ENCODE assay signal across 8 cellular contexts in genomic region chr19:18173572-18174294, GRCh38. TPM values are rescaled to one million over a fixed set of nuclear protein-coding genes. Genes with fewer than 3 reads are reported as not detected.
DNase-seq lines count a peak whose midpoint lies in the region; ATAC-seq and TF ChIP-seq lines count a peak whose summit lies in the region.

IFI30 (plus strand) TSS chr19:18173813; CDS start chr19:18173842, 29 bp downstream.

- no peaks in the 10 kb centered on the region for H3K9me3 Mint-ChIP-seq in activated CD8-positive, alpha-beta memory T cell treated with anti-CD3 and anti-CD28 coated beads, Interleukin-2, amount 10 ng/mL, durations not matched to agents 7 days and 5 days (ENCODE audit: low read depth)
- no peaks in the 10 kb centered on the region for H3K9me3 Mint-ChIP-seq in naive B cell

- peaks cover 22% of the 10 kb centered on the region for H3K4me1 Mint-ChIP-seq in activated CD8-positive, alpha-beta memory T cell treated with anti-CD3 and anti-CD28 coated beads, Interleukin-2, amount 10 ng/mL, durations not matched to agents 7 days and 5 days
- peaks cover 55 to 87% (median 84%) of the 10 kb centered on the region in 3 donors for H3K4me1 Mint-ChIP-seq in naive B cell

- ATAC-seq in GM18499 (IDR thresholded peaks at IDR 0.05; ENCODE audit: insufficient read depth, unreplicated experiment), result peak; percentile 31
- ATAC-seq in HG02973 (IDR thresholded peaks at IDR 0.05; ENCODE audit: unreplicated experiment), result peak; percentile 36
- peak; percentile 88 for ATAC-seq in activated CD8-positive, alpha-beta memory T cell treated with anti-CD3 and anti-CD28 coated beads, Interleukin-2, amount 10 ng/mL, durations not matched to agents 7 days and 5 days
- ATAC-seq in esophagus mucosa, result peak; percentile 65
- peak; percentile 53 to 62 for ATAC-seq in naive B cell (ENCODE audit: low read depth in 2 of 2)

- H3K4me1 ChIP-seq in A673 (ENCODE audit: insufficient read depth, low read length, poor library complexity, severe bottlenecking) (no peaks in the 10 kb centered on the region), tibial nerve (peaks cover 0 to 17% (median 3%) of the 10 kb centered on the region in 4 donors)

- peak; percentile 48 for DNase-seq in A673 (ENCODE audit: low spot score)
- DNase-seq in NCI-H510A treated with DMSO at 0.1 percent for 48 hours (lab: John Stamatoyannopoulos, UW), result peak; percentile 79
- DNase-seq in activated CD8-positive, alpha-beta memory T cell treated with anti-CD3 and anti-CD28 coated beads, Interleukin-2, amount 10 ng/mL, durations not matched to agents 7 days and 5 days, result peak; percentile 77
- peak; percentile 89 for DNase-seq in naive B cell
- DNase-seq in tibial nerve (ENCODE audit: low spot score in 2 of 2), result peak; percentile 61 to 66

- no peaks in the 10 kb centered on the region for H3K27me3 ChIP-seq in A673 (replicated peaks; ENCODE audit: insufficient read depth, low read depth, low read length, poor library complexity)
- no peaks in the 10 kb centered on the region for H3K27me3 ChIP-seq in tibial nerve

- peak in 1 of 2 donors; percentile 58 for TF ChIP-seq EP300 in tibial nerve (IDR thresholded peaks at IDR 0.05)

- WGBS in tibial nerve, 2 donors, result 0 to 1% methylated on average over 15 to 21 of the region's 47 CpGs

- H3K4me3 ChIP-seq in A673 (ENCODE audit: low read depth, low read length, poor library complexity, severe bottlenecking) (peak within 1 kb of the TSS; percentile 53), tibial nerve (peak within 1 kb of the TSS; percentile 46 to 81 (median 69))

- TF ChIP-seq POLR2A in tibial nerve (IDR thresholded peaks at IDR 0.05), result peak; percentile 43 to 51

- CTCF ChIA-PET in A673 (lab: Charles Lee), result no interaction called here
- CTCF ChIA-PET in activated CD8-positive, alpha-beta memory T cell treated with anti-CD3 and anti-CD28 coated beads, Interleukin-2, amount 10 ng/mL, durations not matched to agents 7 days and 5 days (lab: Charles Lee), result interaction anchor here (0.9 to 2.4 kb wide), 8 partner anchors 9 to 78 kb away, joined by 3 to 12 read pairs (median 4); partner anchors contain the start of gene MPV17L2

- peak within 1 kb of the TSS; percentile 83 for H3K4me3 Mint-ChIP-seq in activated CD8-positive, alpha-beta memory T cell treated with anti-CD3 and anti-CD28 coated beads, Interleukin-2, amount 10 ng/mL, durations not matched to agents 7 days and 5 days
- H3K4me3 Mint-ChIP-seq in naive B cell, result peak within 1 kb of the TSS; percentile 93 to 99 (median 96)

- H3K27me3 Mint-ChIP-seq in activated CD8-positive, alpha-beta memory T cell treated with anti-CD3 and anti-CD28 coated beads, Interleukin-2, amount 10 ng/mL, durations not matched to agents 7 days and 5 days, result no peaks in the 10 kb centered on the region
- H3K27me3 Mint-ChIP-seq in naive B cell, result no peaks in the 10 kb centered on the region

- H3K27ac Mint-ChIP-seq in activated CD8-positive, alpha-beta memory T cell treated with anti-CD3 and anti-CD28 coated beads, Interleukin-2, amount 10 ng/mL, durations not matched to agents 7 days and 5 days, result peak within 1 kb of the TSS; percentile 84
- H3K27ac Mint-ChIP-seq in naive B cell, result peak within 1 kb of the TSS; percentile 99 to 100 (median 99)

- intact Hi-C loops in A673 (cut with micrococcal nuclease; ENCODE audit: unreplicated experiment), result no loop called here

- H3K36me3 Mint-ChIP-seq in activated CD8-positive, alpha-beta memory T cell treated with anti-CD3 and anti-CD28 coated beads, Interleukin-2, amount 10 ng/mL, durations not matched to agents 7 days and 5 days, result peaks cover 18% of the 10 kb centered on the region
- peaks cover 4 to 16% of the 10 kb centered on the region in 2 donors for H3K36me3 Mint-ChIP-seq in naive B cell

- POLR2A ChIA-PET in A673 (lab: Charles Lee; ENCODE audit: low non-redundant PET), result no interaction called here

- H3K36me3 ChIP-seq in A673 (ENCODE audit: insufficient read depth, low read length, poor library complexity, severe bottlenecking), result no peaks in the 10 kb centered on the region
- peaks cover 0 to 19% (median 0%) of the 10 kb centered on the region in 3 donors for H3K36me3 ChIP-seq in tibial nerve

- H3K9me3 ChIP-seq in A673 (ENCODE audit: low read depth, low read length, poor library complexity, severe bottlenecking) (no peaks in the 10 kb centered on the region), tibial nerve (no peaks in the 10 kb centered on the region)

- H3K27ac ChIP-seq in A673 (ENCODE audit: low read depth, low read length, poor library complexity, severe bottlenecking) (no peak within 1 kb of the TSS), tibial nerve (peak within 1 kb of the TSS in 3 of 4 donors; percentile 70 to 84 (median 76))

- BruUV-seq in A673 (replicated peaks; lab: Mats Ljungman, UMichigan), result no TSS peak

- TF ChIP-seq CTCF in A673 (conservative IDR thresholded peaks at IDR 0.05; ENCODE audit: low read depth, low read length), result no peak
- TF ChIP-seq CTCF in tibial nerve (IDR thresholded peaks at IDR 0.05), result no peak

RNA-seq across cellular contexts. Expression of gene IFI30, which starts in this region (rescaled TPM):
- total RNA-seq in A673 (2021) (not detected in 2 replicates), esophagus mucosa (17.0 TPM), tibial nerve (100 to 1,000 TPM in 1 of 4 donors, 10 to 100 TPM in 3; 19.0 to 101 (median 29.4) TPM)
- total RNA-seq in activated CD8-positive, alpha-beta memory T cell treated with anti-CD3 and anti-CD28 coated beads, Interleukin-2, amount 10 ng/mL, durations not matched to agents 7 days and 5 days, result 10 to 100 TPM; 57.1 to 66.2 TPM
- polyA plus RNA-seq in naive B cell (ENCODE audit: low read depth in 6 of 6), result 100 to 1,000 TPM; 107 to 293 (median 206) TPM

Comparison
In these comparisons a context has a peak if more than half of its experiments do, and no peak if none do; other contexts are left out.
1. RNA of gene IFI30 (total RNA-seq): 57.1 to 66.2 TPM in activated CD8-positive, alpha-beta memory T cell treated with anti-CD3 and anti-CD28 coated beads, Interleukin-2, amount 10 ng/mL, durations not matched to agents 7 days and 5 days, 19.0 to 101 TPM in tibial nerve and 17.0 TPM in esophagus mucosa (single experiment); not detected in A673; every median in the first group is over 10 times any median in the second.
2. Peak in DNase-seq and H3K4me3 ChIP-seq in A673; RNA of the gene not detected or under 1 TPM.
3. ATAC-seq: peak in every context shown above with its lines; median percentile 88 in activated CD8-positive, alpha-beta memory T cell treated with anti-CD3 and anti-CD28 coated beads, Interleukin-2, amount 10 ng/mL, durations not matched to agents 7 days and 5 days; 65 in esophagus mucosa; 58 in naive B cell; 36 in HG02973; 31 in GM18499.
4. Peak in every context shown above with its lines, with median percentiles within 50 percentile points of each other: DNase-seq.